In the genomic region with DNA sequence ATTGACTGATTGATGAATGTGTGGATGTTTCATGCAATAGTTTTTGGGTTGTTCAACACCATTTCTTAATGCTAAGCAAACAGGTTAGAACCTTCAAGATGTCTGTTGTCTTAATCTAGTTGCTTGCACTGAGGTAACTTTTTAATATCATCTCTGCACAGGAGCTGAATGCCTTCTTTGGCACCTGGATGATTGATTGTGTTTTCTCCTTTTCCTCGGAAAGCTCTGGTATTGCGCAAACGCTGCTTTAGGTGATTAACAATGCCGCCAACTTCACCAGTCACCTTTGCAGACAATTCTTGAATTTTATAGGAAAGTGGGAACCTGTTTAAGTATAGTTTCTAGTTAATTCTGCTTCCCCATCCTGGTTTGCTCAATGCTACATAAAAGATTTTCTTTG, we compare ENCODE assay signal across 18 cellular contexts.
"Had no signal": no experiment of that assay in that cellular context is flagged by ENCODE, and none has a peak within 500 bp of the region (broad histone marks: within the 10 kb centered on the region; RNA-seq: fewer than 3 reads in every experiment).

No MANE protein-coding gene starts in this region.

- H3K27me3 ChIP-seq: MG63 had no signal

- H3K36me3 ChIP-seq: MG63 had no signal

- H3K4me2 ChIP-seq: SK-N-SH had no signal

- H3K9ac ChIP-seq: SK-N-SH had no signal

- H3K4me3 ChIP-seq: MG63 had no signal

- H3K27ac ChIP-seq: RWPE1 had no signal

- H3K9me2 ChIP-seq: SK-N-SH had no signal

- DNase-seq: KBM-7, MG63, NCI-H1092, NCI-H1105 treated with DMSO at 0.1 percent for 48 hours, NCI-H1417 treated with DMSO at 0.1 percent for 48 hours, NCI-H146, NCI-H1694 treated with DMSO at 0.1 percent for 48 hours, NCI-H1930, NCI-H2081, NCI-H2107, NCI-H2227 treated with DMSO at 0.1 percent for 48 hours, NCI-H524, NCI-H526 treated with DMSO at 0.1 percent for 48 hours, NCI-H774, SHP77, SK-N-SH, SW 1271 had no signal

- H3K9me3 ChIP-seq: MG63, SK-N-SH had no signal
